In the genomic region with DNA sequence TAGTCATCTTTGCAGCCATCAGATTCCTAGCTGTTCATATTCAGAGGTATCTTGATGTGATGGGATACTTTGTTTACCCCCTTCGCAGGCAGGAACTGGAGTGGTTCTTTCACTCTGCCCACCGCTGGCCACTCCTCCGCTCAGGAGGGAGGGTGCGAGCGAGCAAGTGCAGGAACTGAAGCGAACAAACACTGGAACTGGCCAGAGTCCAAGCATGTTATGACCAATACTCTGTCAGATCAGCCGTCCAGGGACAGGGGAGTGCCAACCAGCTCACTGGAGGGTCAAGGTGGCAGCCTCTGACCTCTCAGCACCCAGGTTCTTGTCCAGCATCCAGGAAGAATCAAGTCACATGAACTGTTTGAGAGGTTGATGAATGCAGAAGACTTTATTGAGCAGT, we compare ENCODE assay signal across 1 cellular context.
A peak's percentile ranks its signal among the peaks of the same experiment; 100 is the strongest.
TF ChIP-seq lines count a peak whose summit lies in the region.

No MANE protein-coding gene starts in this region.

TF ChIP-seq in HepG2, 621 proteins besides CTCF, POLR2A, EP300 and RAD21 (continued from another document and continues in another):
- TF ChIP-seq BCLAF1 (IDR thresholded peaks at IDR 0.05): no peak
- TF ChIP-seq AKAP8 (CRISPR knock-in tag; IDR thresholded peaks at IDR 0.05): no peak
- 0 out of 2 replicates have a peak, but pooled peaks have one; percentile 34 for TF ChIP-seq ZNF33B (CRISPR knock-in tag; IDR thresholded peaks at IDR 0.05)
- TF ChIP-seq GPBP1L1 (CRISPR knock-in tag; IDR thresholded peaks at IDR 0.05): no peak
- no peak for TF ChIP-seq LBX2 (CRISPR knock-in tag; IDR thresholded peaks at IDR 0.05; ENCODE audit: borderline replicate concordance)
- TF ChIP-seq ARID3A (IDR thresholded peaks at IDR 0.05; ENCODE audit: low read depth, low read length): no peak
- TF ChIP-seq GZF1 (CRISPR knock-in tag; IDR thresholded peaks at IDR 0.05): no peak
- no peak for TF ChIP-seq ZGPAT (CRISPR knock-in tag; IDR thresholded peaks at IDR 0.05)
- TF ChIP-seq NPAS2 (CRISPR knock-in tag; IDR thresholded peaks at IDR 0.05; ENCODE audit: borderline replicate concordance): no peak
- TF ChIP-seq RARA (CRISPR knock-in tag; IDR thresholded peaks at IDR 0.05): peak; percentile 88
- peak; percentile 69 for TF ChIP-seq FOXO1 (CRISPR knock-in tag; IDR thresholded peaks at IDR 0.05)
- TF ChIP-seq ZNF503 (CRISPR knock-in tag; IDR thresholded peaks at IDR 0.05): no peak
- TF ChIP-seq ZNF615 (CRISPR knock-in tag; IDR thresholded peaks at IDR 0.05; ENCODE audit: borderline replicate concordance): no peak
- no peak for TF ChIP-seq ATF5 (CRISPR knock-in tag; IDR thresholded peaks at IDR 0.05; ENCODE audit: low read depth)
- no peak for TF ChIP-seq ATF7 (IDR thresholded peaks at IDR 0.05)
- no peak for TF ChIP-seq ATF7 (CRISPR knock-in tag; IDR thresholded peaks at IDR 0.05)
- no peak; the same call in 1 of the 2 replicates for TF ChIP-seq ZNF737 (CRISPR knock-in tag; IDR thresholded peaks at IDR 0.05; ENCODE audit: borderline replicate concordance)
- TF ChIP-seq KLF15 (CRISPR knock-in tag; IDR thresholded peaks at IDR 0.05; ENCODE audit: borderline replicate concordance): no peak
- peak; percentile 65; the same call in 1 of the 2 replicates for TF ChIP-seq ZBTB7B (CRISPR knock-in tag; IDR thresholded peaks at IDR 0.05)
- TF ChIP-seq ZNF530 (CRISPR knock-in tag; IDR thresholded peaks at IDR 0.05; ENCODE audit: low read depth): no peak
- TF ChIP-seq ZNF691 (CRISPR knock-in tag; IDR thresholded peaks at IDR 0.05; ENCODE audit: borderline replicate concordance, low read depth): peak; percentile 63; the same call in 1 of the 2 replicates
- no peak for TF ChIP-seq ZNF230 (CRISPR knock-in tag; IDR thresholded peaks at IDR 0.05)
- no peak for TF ChIP-seq ZEB1 (IDR thresholded peaks at IDR 0.05; ENCODE audit: insufficient replicate concordance, low read depth)
- no peak for TF ChIP-seq ZNF136 (CRISPR knock-in tag; IDR thresholded peaks at IDR 0.05; ENCODE audit: low read depth)
- TF ChIP-seq TIGD3 (CRISPR knock-in tag; IDR thresholded peaks at IDR 0.05; ENCODE audit: borderline replicate concordance): no peak
- peak; percentile 86 for TF ChIP-seq NR2F2 (IDR thresholded peaks at IDR 0.05; ENCODE audit: borderline replicate concordance, low read depth)
- TF ChIP-seq ZNF550 (CRISPR knock-in tag; IDR thresholded peaks at IDR 0.05; ENCODE audit: borderline replicate concordance): no peak
- TF ChIP-seq, protein P1, sequence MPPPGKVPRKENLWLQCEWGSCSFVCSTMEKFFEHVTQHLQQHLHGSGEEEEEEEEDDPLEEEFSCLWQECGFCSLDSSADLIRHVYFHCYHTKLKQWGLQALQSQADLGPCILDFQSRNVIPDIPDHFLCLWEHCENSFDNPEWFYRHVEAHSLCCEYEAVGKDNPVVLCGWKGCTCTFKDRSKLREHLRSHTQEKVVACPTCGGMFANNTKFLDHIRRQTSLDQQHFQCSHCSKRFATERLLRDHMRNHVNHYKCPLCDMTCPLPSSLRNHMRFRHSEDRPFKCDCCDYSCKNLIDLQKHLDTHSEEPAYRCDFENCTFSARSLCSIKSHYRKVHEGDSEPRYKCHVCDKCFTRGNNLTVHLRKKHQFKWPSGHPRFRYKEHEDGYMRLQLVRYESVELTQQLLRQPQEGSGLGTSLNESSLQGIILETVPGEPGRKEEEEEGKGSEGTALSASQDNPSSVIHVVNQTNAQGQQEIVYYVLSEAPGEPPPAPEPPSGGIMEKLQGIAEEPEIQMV (CRISPR knock-in tag; IDR thresholded peaks at IDR 0.05; ENCODE audit: low read depth): no peak
- TF ChIP-seq ZSCAN31 (CRISPR knock-in tag; IDR thresholded peaks at IDR 0.05; ENCODE audit: low read depth): 0 out of 2 replicates have a peak, but pooled peaks have one; percentile 51
- no peak for TF ChIP-seq SATB2 (CRISPR knock-in tag; IDR thresholded peaks at IDR 0.05)
- TF ChIP-seq NCOR1 (IDR thresholded peaks at IDR 0.05; ENCODE audit: borderline replicate concordance, low read length): peak; percentile 37; the same call in 1 of the 2 replicates
- no peak for TF ChIP-seq ZC3H4 (CRISPR knock-in tag; IDR thresholded peaks at IDR 0.05; ENCODE audit: borderline replicate concordance)
- TF ChIP-seq, protein P2, sequence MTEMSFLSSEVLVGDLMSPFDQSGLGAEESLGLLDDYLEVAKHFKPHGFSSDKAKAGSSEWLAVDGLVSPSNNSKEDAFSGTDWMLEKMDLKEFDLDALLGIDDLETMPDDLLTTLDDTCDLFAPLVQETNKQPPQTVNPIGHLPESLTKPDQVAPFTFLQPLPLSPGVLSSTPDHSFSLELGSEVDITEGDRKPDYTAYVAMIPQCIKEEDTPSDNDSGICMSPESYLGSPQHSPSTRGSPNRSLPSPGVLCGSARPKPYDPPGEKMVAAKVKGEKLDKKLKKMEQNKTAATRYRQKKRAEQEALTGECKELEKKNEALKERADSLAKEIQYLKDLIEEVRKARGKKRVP (CRISPR knock-in tag; IDR thresholded peaks at IDR 0.05): no peak
- TF ChIP-seq ZNF557 (CRISPR knock-in tag; IDR thresholded peaks at IDR 0.05): no peak
- no peak for TF ChIP-seq ZNF746 (CRISPR knock-in tag; IDR thresholded peaks at IDR 0.05)
- no peak for TF ChIP-seq SOX6 (IDR thresholded peaks at IDR 0.05)
- TF ChIP-seq SOX6 (CRISPR knock-in tag; IDR thresholded peaks at IDR 0.05): peak; percentile 39; the same call in 1 of the 2 replicates
- no peak; the same call in 1 of the 2 replicates for TF ChIP-seq ZBTB20 (CRISPR knock-in tag; IDR thresholded peaks at IDR 0.05; ENCODE audit: borderline replicate concordance, low read depth)
- TF ChIP-seq, protein P3, sequence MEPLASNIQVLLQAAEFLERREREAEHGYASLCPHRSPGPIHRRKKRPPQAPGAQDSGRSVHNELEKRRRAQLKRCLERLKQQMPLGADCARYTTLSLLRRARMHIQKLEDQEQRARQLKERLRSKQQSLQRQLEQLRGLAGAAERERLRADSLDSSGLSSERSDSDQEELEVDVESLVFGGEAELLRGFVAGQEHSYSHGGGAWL (CRISPR knock-in tag; IDR thresholded peaks at IDR 0.05): 0 out of 2 replicates have a peak, but pooled peaks have one; percentile 29
- no peak for TF ChIP-seq HBP1 (CRISPR knock-in tag; IDR thresholded peaks at IDR 0.05; ENCODE audit: low read depth)
- peak; percentile 62; the same call in 1 of the 2 replicates for TF ChIP-seq DPF2 (CRISPR knock-in tag; IDR thresholded peaks at IDR 0.05; ENCODE audit: borderline replicate concordance, low read depth)
- no peak for TF ChIP-seq ZNF441 (CRISPR knock-in tag; IDR thresholded peaks at IDR 0.05; ENCODE audit: borderline replicate concordance)
- no peak for TF ChIP-seq ZFP36L1 (CRISPR knock-in tag; IDR thresholded peaks at IDR 0.05)
- no peak for TF ChIP-seq SP1 (IDR thresholded peaks at IDR 0.05)
- TF ChIP-seq SP1 (CRISPR knock-in tag; IDR thresholded peaks at IDR 0.05): no peak; the same call in 1 of the 2 replicates
- peak; percentile 30; the same call in 1 of the 2 replicates for TF ChIP-seq ZNF501 (CRISPR knock-in tag; IDR thresholded peaks at IDR 0.05)
